Comparison of ENCODE assay signal across 26 cellular contexts in the genomic region with DNA sequence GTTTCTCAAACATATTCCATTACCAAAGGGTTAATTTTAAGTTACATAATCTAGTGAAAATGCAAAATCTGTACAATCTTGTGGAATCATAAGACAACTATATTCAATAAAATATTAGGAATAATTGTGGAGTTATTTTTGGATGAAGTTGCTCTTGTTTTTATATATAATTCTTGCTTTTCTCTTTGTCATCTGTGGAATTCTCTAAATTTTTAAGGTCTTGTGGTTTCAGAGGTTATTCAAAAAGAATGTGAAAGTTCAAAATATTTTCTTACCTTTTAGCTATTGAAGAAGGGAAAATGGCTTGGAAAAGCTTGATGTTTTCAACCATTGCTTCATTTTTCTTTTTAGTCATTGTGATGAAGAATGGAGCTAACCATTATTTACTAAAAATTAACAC.
"Had no signal": no experiment of that assay in that cellular context is flagged by ENCODE, and none has a peak within 500 bp of the region (broad histone marks: within the 10 kb centered on the region; RNA-seq: fewer than 3 reads in every experiment).

No MANE protein-coding gene starts in this region.

- H3K9me3 ChIP-seq: breast epithelium, colonic mucosa, esophagus muscularis mucosa, gastrocnemius medialis, testis, vagina had no signal

- H3K36me3 ChIP-seq: breast epithelium, colonic mucosa, esophagus muscularis mucosa, gastrocnemius medialis, vagina had no signal

- H3K9ac ChIP-seq: parathyroid adenoma had no signal

- H3K27ac ChIP-seq: breast epithelium, colonic mucosa, dorsolateral prefrontal cortex, esophagus muscularis mucosa, gastrocnemius medialis, parathyroid adenoma, testis, vagina had no signal

- H3K4me3 Mint-ChIP-seq: activated B cell treated with CpG ODN at 0.5 μM for 24 hours; activated CD4-positive, alpha-beta memory T cell treated with anti-CD3 and anti-CD28 coated beads for 36 hours; activated CD4-positive, alpha-beta T cell treated with anti-CD3 and anti-CD28 coated beads for 36 hours; activated naive CD8-positive, alpha-beta T cell treated with anti-CD3 and anti-CD28 coated beads, Interleukin-2, amount 50 U/mL, for 24 hours; central memory CD8-positive, alpha-beta T cell; stimulated activated memory B cell treated with anti-CD40 and anti-IgM and Interleukin-4, amounts not matched to agents 10 μg/mL and 1 μg/mL and 100 μg/mL, for 72 hours; T-helper 17 cell had no signal

- H3K79me2 ChIP-seq: parathyroid adenoma had no signal

- H3K36me3 Mint-ChIP-seq: activated CD4-positive, alpha-beta memory T cell treated with anti-CD3 and anti-CD28 coated beads for 36 hours; stimulated activated memory B cell treated with anti-CD40 and anti-IgM and Interleukin-4, amounts not matched to agents 10 μg/mL and 1 μg/mL and 100 μg/mL, for 72 hours had no signal

- ATAC-seq: activated CD4-positive, alpha-beta T cell treated with anti-CD3 and anti-CD28 coated beads for 36 hours; activated naive CD8-positive, alpha-beta T cell treated with anti-CD3 and anti-CD28 coated beads, Interleukin-2, amount 50 U/mL, for 24 hours; effector memory CD8-positive, alpha-beta T cell; gastrocnemius medialis; left cardiac atrium; natural killer cell treated with Interleukin-12 subunit alpha and Interleukin-12 subunit beta and Interleukin-15 and Interleukin-18, amount 100 ng/mL, for 72 hours; right cardiac atrium; stimulated activated memory B cell treated with anti-CD40 and anti-IgM and Interleukin-4, amounts not matched to agents 10 μg/mL and 1 μg/mL and 100 μg/mL, for 72 hours; T-helper 17 cell had no signal

- DNase-seq: activated B cell treated with CpG ODN at 0.5 μM for 24 hours; activated CD4-positive, alpha-beta memory T cell treated with anti-CD3 and anti-CD28 coated beads for 36 hours; activated CD4-positive, alpha-beta T cell treated with anti-CD3 and anti-CD28 coated beads for 36 hours; activated gamma-delta T cell; activated naive CD4-positive, alpha-beta T cell treated with anti-CD3 and anti-CD28 coated beads, Interleukin-2, amount 50 U/mL, for 16 hours; activated naive CD8-positive, alpha-beta T cell treated with anti-CD3 and anti-CD28 coated beads, Interleukin-2, amount 50 U/mL, for 24 hours; aorta; colonic mucosa; dorsolateral prefrontal cortex; effector memory CD8-positive, alpha-beta T cell; gastrocnemius medialis; hippocampal formation; left cardiac atrium; midbrain; right cardiac atrium; small intestine; T-helper 17 cell; testis; trophoblast cell had no signal

- FAIRE-seq: small intestine had no signal

- H3K9me3 Mint-ChIP-seq: activated B cell treated with CpG ODN at 0.5 μM for 24 hours; activated CD4-positive, alpha-beta memory T cell treated with anti-CD3 and anti-CD28 coated beads for 36 hours; activated naive CD8-positive, alpha-beta T cell treated with anti-CD3 and anti-CD28 coated beads, Interleukin-2, amount 50 U/mL, for 24 hours; central memory CD8-positive, alpha-beta T cell; effector memory CD8-positive, alpha-beta T cell; natural killer cell treated with Interleukin-12 subunit alpha and Interleukin-12 subunit beta and Interleukin-15 and Interleukin-18, amount 100 ng/mL, for 72 hours; stimulated activated memory B cell treated with anti-CD40 and anti-IgM and Interleukin-4, amounts not matched to agents 10 μg/mL and 1 μg/mL and 100 μg/mL, for 72 hours had no signal

- H3K4me1 ChIP-seq: breast epithelium, colonic mucosa, gastrocnemius medialis, parathyroid adenoma, testis, vagina had no signal

- H3K4me3 ChIP-seq: breast epithelium, colonic mucosa, esophagus muscularis mucosa, gastrocnemius medialis, testis, vagina had no signal

- H3K27ac Mint-ChIP-seq: activated B cell treated with CpG ODN at 0.5 μM for 24 hours; activated CD4-positive, alpha-beta memory T cell treated with anti-CD3 and anti-CD28 coated beads for 36 hours; activated CD4-positive, alpha-beta T cell treated with anti-CD3 and anti-CD28 coated beads for 36 hours; activated naive CD8-positive, alpha-beta T cell treated with anti-CD3 and anti-CD28 coated beads, Interleukin-2, amount 50 U/mL, for 24 hours; effector memory CD8-positive, alpha-beta T cell; natural killer cell treated with Interleukin-12 subunit alpha and Interleukin-12 subunit beta and Interleukin-15 and Interleukin-18, amount 100 ng/mL, for 72 hours; stimulated activated memory B cell treated with anti-CD40 and anti-IgM and Interleukin-4, amounts not matched to agents 10 μg/mL and 1 μg/mL and 100 μg/mL, for 72 hours; T-helper 17 cell had no signal

- H3K27me3 ChIP-seq: colonic mucosa, testis, vagina had no signal

- H2AFZ ChIP-seq: parathyroid adenoma had no signal
